ENCODE assay signal across 8 cellular contexts in genomic region chr14:34461334-34462131, GRCh38. TPM values are rescaled to one million over a fixed set of nuclear protein-coding genes. Genes with fewer than 3 reads are reported as not detected.
A peak's percentile ranks its signal among the peaks of the same experiment; 100 is the strongest.
DNase-seq lines count a peak whose midpoint lies in the region; ATAC-seq, FAIRE-seq and TF ChIP-seq lines count a peak whose summit lies in the region.

No MANE protein-coding gene starts in this region.

- no peak for TF ChIP-seq CTCF in WTC11 (IDR thresholded peaks at IDR 0.05)
- no peak for TF ChIP-seq CTCF in endothelial cell of umbilical vein (IDR thresholded peaks at IDR 0.05; ENCODE audit: extremely low read depth in 1 of 2, insufficient read depth in 1 of 2, low read depth in 1 of 2, low read length in 2 of 2)
- no peak for TF ChIP-seq CTCF in mucosa of descending colon (IDR thresholded peaks at IDR 0.05)

- BruUV-seq in endothelial cell of umbilical vein (replicated peaks; lab: Mats Ljungman, UMichigan) = no TSS peak

- POLR2A ChIA-PET in WTC11 (lab: Charles Lee) (no interaction called here), endothelial cell of umbilical vein (lab: Charles Lee) (interaction anchor here (0.6 to 1.2 kb wide), 3 partner anchors 10 to 1100 kb away, joined by 3 to 4 read pairs (median 4); no protein-coding TSS in a partner anchor)

- peaks cover 23% of the 10 kb centered on the region for H3K4me1 Mint-ChIP-seq in WTC11

- H3K36me3 Mint-ChIP-seq in WTC11 = peaks cover 5% of the 10 kb centered on the region; the same call in 1 of the 2 replicates

- peaks cover 41% of the 10 kb centered on the region for H3K79me2 ChIP-seq in endothelial cell of umbilical vein (ENCODE audit: control insufficient read depth, insufficient read depth, low read length)

- peak overlapping the region; percentile 80 for H3K9ac ChIP-seq in endothelial cell of umbilical vein (replicated peaks; ENCODE audit: extremely low read depth, insufficient read depth, low read length)

- peak; percentile 12 for DNase-seq in stimulated activated CD4-positive, alpha-beta T cell treated with anti-CD3 and anti-CD28 coated beads, Interleukin-12 subunit alpha, Interleukin-12 subunit beta, amount 100 ng/mL, for 4 hours
- DNase-seq in stimulated activated CD4-positive, alpha-beta T cell treated with anti-CD3 and anti-CD28 coated beads, Interleukin-4, amount 100 ng/mL, for 1 hour = no peak
- peak; percentile 84 for DNase-seq in NCI-H2029 treated with DMSO at 0.1 percent for 48 hours (lab: John Stamatoyannopoulos, UW)
- peak; percentile 59 for DNase-seq in WTC11 (ENCODE audit: low spot score)
- DNase-seq in endothelial cell of umbilical vein (ENCODE audit: low read depth, low spot score) = peak; percentile 58
- DNase-seq in mucosa of descending colon = peak; percentile 69 to 78 (median 74)
- DNase-seq in substantia nigra (lab: John Stamatoyannopoulos, UW) = peak in 35 of 49 donors; percentile 2 to 71 (median 31)

- H3K4me3 ChIP-seq in endothelial cell of umbilical vein (replicated peaks in 1 of 3; ENCODE audit: insufficient read depth in 1 of 3, low read depth in 1 of 3, low read length in 3 of 3) (peak overlapping the region; percentile 66 to 97 (median 88)), mucosa of descending colon (peak overlapping the region; percentile 54)

- H3K27me3 Mint-ChIP-seq in WTC11 (ENCODE audit: low read depth) = no peaks in the 10 kb centered on the region

- no peaks in the 10 kb centered on the region for H3K9me1 ChIP-seq in endothelial cell of umbilical vein (replicated peaks; ENCODE audit: control insufficient read depth, extremely low read depth, insufficient read depth, low read length)

- no peaks in the 10 kb centered on the region for H3K9me3 Mint-ChIP-seq in WTC11

- intact Hi-C loops in endothelial cell of umbilical vein (cut with micrococcal nuclease) = loop anchor here (1.0 to 5.0 kb wide), 2 partner anchors 36 to 76 kb away; partner anchors contain the start of gene EAPP
- intact Hi-C loops in mucosa of descending colon (cut with DNase I, micrococcal nuclease) = no loop called here

- H3K27ac ChIP-seq in endothelial cell of umbilical vein (ENCODE audit: insufficient read depth, low read depth, low read length) = peak overlapping the region; percentile 54
- H3K27ac ChIP-seq in substantia nigra (ENCODE audit: low read depth, low read length, poor library complexity, severe bottlenecking) = peak overlapping the region; percentile 61

- H4K20me1 ChIP-seq in endothelial cell of umbilical vein (replicated peaks; ENCODE audit: control insufficient read depth, extremely low read depth, insufficient read depth, low read length) = no peaks in the 10 kb centered on the region

- FAIRE-seq in endothelial cell of umbilical vein (lab: Jason Lieb, UNC) = no peak

- H3K36me3 ChIP-seq in endothelial cell of umbilical vein (ENCODE audit: control insufficient read depth in 2 of 2, extremely low read depth in 1 of 2, insufficient read depth in 2 of 2, low read length in 2 of 2) = no peaks in the 10 kb centered on the region
- no peaks in the 10 kb centered on the region for H3K36me3 ChIP-seq in mucosa of descending colon (ENCODE audit: low read depth)

- peak overlapping the region; percentile 93 for H3K27ac Mint-ChIP-seq in WTC11

- H3K27me3 ChIP-seq in endothelial cell of umbilical vein (ENCODE audit: control insufficient read depth in 2 of 2, insufficient read depth in 2 of 2, low read length in 2 of 2) = no peaks in the 10 kb centered on the region

- H3K4me3 Mint-ChIP-seq in WTC11 = peak overlapping the region; percentile 82

- CTCF ChIA-PET in WTC11 (lab: Charles Lee) = interaction anchor here (1.1 to 2.0 kb wide), 3 partner anchors 22 to 129 kb away, joined by 3 to 5 read pairs (median 3); no protein-coding TSS in a partner anchor
- CTCF ChIA-PET in endothelial cell of umbilical vein (lab: Charles Lee) = interaction anchor here (1.0 to 1.5 kb wide), 5 partner anchors 9 to 139 kb away, joined by 3 to 4 read pairs (median 4); no protein-coding TSS in a partner anchor

- dilution Hi-C loops in endothelial cell of umbilical vein (cut with MboI; ENCODE audit: extremely low pct_ligation_motif_present, low sequenced_read_pairs) = no loop called here

- ATAC-seq in HG02938 (IDR thresholded peaks at IDR 0.05; ENCODE audit: unreplicated experiment) (peak; percentile 21), WTC11 (peak; percentile 56), mucosa of descending colon (peak; percentile 60)

- TF ChIP-seq POLR2A in endothelial cell of umbilical vein (IDR thresholded peaks at IDR 0.05; ENCODE audit: low read depth, low read length) = no peak

- H3K9me3 ChIP-seq in endothelial cell of umbilical vein (replicated peaks; ENCODE audit: control insufficient read depth, insufficient read depth, low read length) = no peaks in the 10 kb centered on the region
- no peaks in the 10 kb centered on the region for H3K9me3 ChIP-seq in mucosa of descending colon

- peak overlapping the region; percentile 99 for H3K4me2 ChIP-seq in endothelial cell of umbilical vein (ENCODE audit: insufficient read depth, low read length)

- H3K4me1 ChIP-seq in endothelial cell of umbilical vein (ENCODE audit: control insufficient read depth, extremely low read depth, insufficient read depth, low read length) (peaks cover 26% of the 10 kb centered on the region), mucosa of descending colon (ENCODE audit: low read depth) (peaks cover 14% of the 10 kb centered on the region)

- H2AFZ ChIP-seq in endothelial cell of umbilical vein (ENCODE audit: low read depth, low read length) = peak overlapping the region; percentile 62

TF ChIP-seq in WTC11, 78 proteins besides CTCF, POLR2A, EP300 and RAD21:
- TF ChIP-seq HMGXB4 (CRISPR knock-in tag; IDR thresholded peaks at IDR 0.05) (no peak), FOXP1 (CRISPR knock-in tag; IDR thresholded peaks at IDR 0.05; ENCODE audit: borderline replicate concordance) (0 out of 2 replicates have a peak, but pooled peaks have one; percentile 57)

TF ChIP-seq in endothelial cell of umbilical vein, 7 proteins besides CTCF, POLR2A, EP300 and RAD21:
- TF ChIP-seq JUN (IDR thresholded peaks at IDR 0.05; ENCODE audit: borderline replicate concordance, insufficient read depth, insufficient read length, low read depth) (no peak), GATA2 (IDR thresholded peaks at IDR 0.05; ENCODE audit: insufficient read depth, insufficient read length, low read depth, low read length) (no peak), MAX (IDR thresholded peaks at IDR 0.05; ENCODE audit: insufficient read depth, insufficient read length) (no peak), POLR2AphosphoS5 (IDR thresholded peaks at IDR 0.05; ENCODE audit: insufficient read depth, low read depth, low read length) (no peak)
TF ChIP-seq in endothelial cell of umbilical vein: peak in this region for 0.

RNA-seq across cellular contexts. Expression of gene SPTSSA, which starts 0.5 kb away (rescaled TPM):
- total RNA-seq in WTC11 (2021) (21.7 to 24.5 TPM (median 22.5 TPM) in 3 replicates), endothelial cell of umbilical vein (21.3 and 21.6 TPM in 2 replicates), mucosa of descending colon (10 to 100 TPM; 39.0 to 63.9 (median 44.2) TPM)
- polyA plus RNA-seq in endothelial cell of umbilical vein = 24.3 and 25.7 TPM in 2 replicates
- polyA plus RNA-seq in endothelial cell of umbilical vein (2011; cell fraction: cytosol; rRNA removed) = 29.8 and 30.5 TPM in 2 replicates
- polyA plus RNA-seq in endothelial cell of umbilical vein (2011; cell fraction: nucleus; rRNA removed) = 10.5 and 11.0 TPM in 2 replicates
- 21.8 and 27.0 TPM in 2 replicates for polyA plus RNA-seq in endothelial cell of umbilical vein (2012)
- polyA minus RNA-seq in endothelial cell of umbilical vein = 14.3 and 17.4 TPM in 2 replicates
- polyA minus RNA-seq in endothelial cell of umbilical vein (2011; cell fraction: cytosol; rRNA and poly(A)+ RNA removed) = 32.1 TPM
- 3.3 and 4.4 TPM in 2 replicates for polyA minus RNA-seq in endothelial cell of umbilical vein (2011; cell fraction: nucleus; rRNA and poly(A)+ RNA removed)
